Comparison of ENCODE assay signal across 10 cellular contexts in genomic region chr1:33147997-33148314, GRCh38. TPM values are rescaled to one million over a fixed set of nuclear protein-coding genes. Genes with fewer than 3 reads are reported as not detected.
DNase-seq lines count a peak whose midpoint lies in the region; ATAC-seq and TF ChIP-seq lines count a peak whose summit lies in the region.
"Had no signal": no experiment of that assay in that cellular context is flagged by ENCODE, and none has a peak within 500 bp of the region (broad histone marks: within the 10 kb centered on the region; RNA-seq: fewer than 3 reads in every experiment).

No MANE protein-coding gene starts in this region.

- no peak overlapping the region for H2BK12ac ChIP-seq in mesenchymal stem cell (ENCODE audit: low read length in 2 of 2)

- peaks cover 31% of the 10 kb centered on the region for H3K79me1 ChIP-seq in mesenchymal stem cell (replicated peaks; ENCODE audit: low read length, poor library complexity, severe bottlenecking)

- no peak overlapping the region for H2BK15ac ChIP-seq in mesenchymal stem cell (ENCODE audit: low read depth, poor library complexity, severe bottlenecking)

- H3K36me3 ChIP-seq in DOHH2 (ENCODE audit: control insufficient read depth, low read length) (no peaks in the 10 kb centered on the region), mesenchymal stem cell (ENCODE audit: control insufficient read depth in 1 of 2, insufficient read depth in 2 of 2, low read depth in 1 of 2, low read length in 2 of 2) (peaks cover 15 to 80% of the 10 kb centered on the region in 2 experiments), MG63 (no peaks in the 10 kb centered on the region)

- H3K9me3 ChIP-seq in DOHH2 (ENCODE audit: control insufficient read depth, insufficient read depth, low read length), result no peaks in the 10 kb centered on the region
- H3K9me3 ChIP-seq in mesenchymal stem cell (ENCODE audit: control insufficient read depth, low read length), result no peaks in the 10 kb centered on the region
- no peaks in the 10 kb centered on the region for H3K9me3 ChIP-seq in MG63

- no peak overlapping the region for H3K23ac ChIP-seq in mesenchymal stem cell (ENCODE audit: low read length in 2 of 2)

- H3K4me1 ChIP-seq in DOHH2 (ENCODE audit: control insufficient read depth, low read length) (peaks cover 5% of the 10 kb centered on the region), mesenchymal stem cell (ENCODE audit: control insufficient read depth, insufficient read depth, low read depth, low read length) (peaks cover 29% of the 10 kb centered on the region)

- H2BK5ac ChIP-seq in mesenchymal stem cell (ENCODE audit: low read depth, low read length, poor library complexity, severe bottlenecking), result no peak overlapping the region

- H3F3A ChIP-seq in DOHH2 (ENCODE audit: control insufficient read depth, insufficient read depth), result no peaks in the 10 kb centered on the region

- H4K8ac ChIP-seq in mesenchymal stem cell (ENCODE audit: low read length), result no peak overlapping the region

- no peaks in the 10 kb centered on the region for H3K9me2 ChIP-seq in DOHH2 (replicated peaks; ENCODE audit: control insufficient read depth, low read length)

- H3K4ac ChIP-seq in mesenchymal stem cell (ENCODE audit: low read depth in 1 of 2, low read length in 2 of 2), result no peak overlapping the region

- H2BK120ac ChIP-seq in mesenchymal stem cell (ENCODE audit: low read depth, low read length), result no peak overlapping the region

- H3K18ac ChIP-seq in mesenchymal stem cell (ENCODE audit: low read depth in 1 of 2, low read length in 2 of 2), result no peak overlapping the region

- H3K4me3 ChIP-seq in DOHH2 (ENCODE audit: low read length) (no peak overlapping the region), mesenchymal stem cell (ENCODE audit: insufficient read depth in 1 of 2, low read depth in 1 of 2, low read length in 2 of 2) (no peak overlapping the region), MG63 (no peak overlapping the region)

- no peak overlapping the region for H3K9ac ChIP-seq in mesenchymal stem cell (ENCODE audit: low read length)

- no peak overlapping the region for H3K27ac ChIP-seq in DOHH2 (ENCODE audit: low read depth, low read length)
- no peak overlapping the region for H3K27ac ChIP-seq in mesenchymal stem cell (ENCODE audit: low read length, poor library complexity, severe bottlenecking)

- no CpG with 5 or more reads among the region's 3 CpGs for WGBS in mesenchymal stem cell

- H2AK5ac ChIP-seq in mesenchymal stem cell (ENCODE audit: low read length, severe bottlenecking), result no peak overlapping the region

- TF ChIP-seq CTCF in DOHH2 (IDR thresholded peaks at IDR 0.05; ENCODE audit: low read depth, low read length, poor library complexity, severe bottlenecking), result peak; percentile 62

- no peaks in the 10 kb centered on the region for H3K79me2 ChIP-seq in DOHH2 (ENCODE audit: control insufficient read depth, low read length)

- DNase-seq in HuH-7 (ENCODE audit: low spot score), result peak; percentile 52
- peak; percentile 34 for DNase-seq in amniotic epithelial cell (ENCODE audit: low read depth)
- DNase-seq in mesenchymal stem cell, result peak; percentile 32
- DNase-seq in MG63, result no peak
- DNase-seq: activated CD4-positive, CD25-positive, alpha-beta regulatory T cell treated with anti-CD3 and anti-CD28 coated beads, Interleukin-2, amount 50 U/mL, for 72 hours; left colon had no signal

- no peak overlapping the region for H2AFZ ChIP-seq in mesenchymal stem cell (ENCODE audit: low read depth, low read length)

- H3K4me2 ChIP-seq in DOHH2 (ENCODE audit: low read length) (no peak overlapping the region), mesenchymal stem cell (ENCODE audit: low read length, poor library complexity, severe bottlenecking) (no peak overlapping the region)

- H3K14ac ChIP-seq in mesenchymal stem cell (ENCODE audit: low read length in 2 of 2), result no peak overlapping the region

- no peak overlapping the region for H4K91ac ChIP-seq in mesenchymal stem cell (ENCODE audit: low read length)

- no peaks in the 10 kb centered on the region for H3K27me3 ChIP-seq in DOHH2 (ENCODE audit: control insufficient read depth, low read length)
- H3K27me3 ChIP-seq in mesenchymal stem cell (ENCODE audit: control insufficient read depth in 1 of 2, insufficient read depth in 1 of 2, low read length in 2 of 2), result no peaks in the 10 kb centered on the region
- H3K27me3 ChIP-seq in MG63, result no peaks in the 10 kb centered on the region

- ATAC-seq in GM18858 (IDR thresholded peaks at IDR 0.05; ENCODE audit: unreplicated experiment) (no peak), GM19351 (IDR thresholded peaks at IDR 0.05; ENCODE audit: unreplicated experiment) (no peak), HG03378 (IDR thresholded peaks at IDR 0.05; ENCODE audit: unreplicated experiment) (no peak)
- ATAC-seq: left colon had no signal

- H4K20me1 ChIP-seq in DOHH2 (ENCODE audit: control insufficient read depth, insufficient read depth, low read depth, low read length), result no peaks in the 10 kb centered on the region

RNA-seq across cellular contexts. Expression of gene TRIM62, which starts 33.9 kb away (rescaled TPM):
- polyA plus RNA-seq in mesenchymal stem cell (2013, experiment 1 of 2), result 10.9 TPM
- polyA plus RNA-seq in mesenchymal stem cell (2013, experiment 2 of 2), result 10.9 TPM
- 0.82 and 3.2 TPM in 2 replicates for total RNA-seq in MG63 (2014; rRNA removed; shearing (Covaris generic); ENCODE audit: low replicate concordance)
